In the genomic region with DNA sequence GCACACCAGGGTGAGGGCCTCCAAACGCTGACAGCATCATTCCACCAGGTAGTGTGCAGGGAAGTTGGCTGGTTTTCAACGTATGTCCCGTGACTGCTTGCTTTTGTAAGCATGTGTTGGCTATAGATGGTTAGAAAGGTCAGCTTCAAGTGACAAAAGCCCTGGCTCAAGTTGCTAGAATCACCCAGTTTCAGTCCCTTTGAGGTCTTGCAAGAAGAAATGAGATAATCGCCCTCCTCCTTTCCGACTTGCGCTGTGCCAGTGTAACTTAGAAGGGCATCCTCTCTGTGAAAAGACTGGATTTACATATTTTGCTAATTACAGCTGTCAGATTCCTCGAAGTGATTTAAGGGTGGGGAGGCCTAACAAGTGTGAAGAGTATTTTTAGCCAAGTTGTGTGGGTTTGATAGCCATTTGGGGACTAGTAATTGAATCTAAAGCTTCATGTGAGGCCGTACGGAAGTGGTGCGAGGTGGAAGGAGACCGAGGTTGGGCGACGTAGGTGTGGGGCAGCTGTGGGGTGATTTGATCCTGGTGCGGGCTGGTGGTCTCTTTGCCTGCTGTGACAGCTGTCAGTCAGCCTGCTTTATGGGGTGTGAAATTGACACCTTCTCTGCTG, we compare ENCODE assay signal across 18 cellular contexts.
A peak's percentile ranks its signal among the peaks of the same experiment; 100 is the strongest.
DNase-seq lines count a peak whose midpoint lies in the region; ATAC-seq and TF ChIP-seq lines count a peak whose summit lies in the region.
"Had no signal": no experiment of that assay in that cellular context is flagged by ENCODE, and none has a peak within 500 bp of the region (broad histone marks: within the 10 kb centered on the region; RNA-seq: fewer than 3 reads in every experiment).

No MANE protein-coding gene starts in this region.

- H3K9me3 ChIP-seq in tibial nerve (peaks cover 0 to 4% (median 0%) of the 10 kb centered on the region in 4 donors), SJCRH30 (replicated peaks) (peaks cover 5% of the 10 kb centered on the region; the same call in 1 of the 2 replicates)

- peaks cover 44% of the 10 kb centered on the region for H3K4me1 Mint-ChIP-seq in activated naive CD8-positive, alpha-beta T cell treated with anti-CD3 and anti-CD28 coated beads, Interleukin-2, amount 10 ng/mL, durations not matched to agents 7 days and 5 days
- H3K4me1 Mint-ChIP-seq in activated naive CD8-positive, alpha-beta T cell treated with anti-CD3 and anti-CD28 coated beads, Interleukin-2, amount 50 U/mL, for 24 hours: peaks cover 49% of the 10 kb centered on the region
- H3K4me1 Mint-ChIP-seq in activated B cell treated with CpG ODN at 0.5 μM for 24 hours: peaks cover 76% of the 10 kb centered on the region
- peaks cover 83% of the 10 kb centered on the region for H3K4me1 Mint-ChIP-seq in stimulated activated effector memory CD8-positive, alpha-beta T cell treated with anti-CD3 and anti-CD28 coated beads, Interleukin-12 subunit alpha, Interleukin-12 subunit beta, amount 100 ng/mL, for 72 hours

- WGBS in tibial nerve, 2 donors: 66 to 80% methylated on average over 14 of the region's 14 CpGs

- intact Hi-C loops in activated B cell treated with CpG ODN at 0.5 μM for 24 hours (cut with micrococcal nuclease): loop anchor here (2.0 kb wide), 2 partner anchors 15 to 17 kb away; no protein-coding TSS in a partner anchor

- H3K27ac Mint-ChIP-seq in activated naive CD8-positive, alpha-beta T cell treated with anti-CD3 and anti-CD28 coated beads, Interleukin-2, amount 10 ng/mL, durations not matched to agents 7 days and 5 days: peak overlapping the region; percentile 46
- no peak overlapping the region for H3K27ac Mint-ChIP-seq in activated naive CD8-positive, alpha-beta T cell treated with anti-CD3 and anti-CD28 coated beads, Interleukin-2, amount 50 U/mL, for 24 hours
- H3K27ac Mint-ChIP-seq in activated B cell treated with CpG ODN at 0.5 μM for 24 hours: peak overlapping the region; percentile 36
- H3K27ac Mint-ChIP-seq in stimulated activated effector memory CD8-positive, alpha-beta T cell treated with anti-CD3 and anti-CD28 coated beads, Interleukin-12 subunit alpha, Interleukin-12 subunit beta, amount 100 ng/mL, for 72 hours: peak overlapping the region; percentile 20
- H3K27ac Mint-ChIP-seq: activated CD8-positive, alpha-beta memory T cell treated with anti-CD3 and anti-CD28 coated beads, Interleukin-2, amount 10 ng/mL, durations not matched to agents 7 days and 5 days had no signal

- H3K36me3 ChIP-seq in tibial nerve: no peaks in the 10 kb centered on the region
- H3K36me3 ChIP-seq in SJCRH30: no peaks in the 10 kb centered on the region

- no peak for DNase-seq in activated naive CD8-positive, alpha-beta T cell treated with anti-CD3 and anti-CD28 coated beads, Interleukin-2, amount 10 ng/mL, durations not matched to agents 7 days and 5 days
- DNase-seq in activated naive CD8-positive, alpha-beta T cell treated with anti-CD3 and anti-CD28 coated beads, Interleukin-2, amount 50 U/mL, for 24 hours: no peak
- DNase-seq in activated B cell treated with CpG ODN at 0.5 μM for 24 hours: no peak
- DNase-seq in stimulated activated effector memory CD8-positive, alpha-beta T cell treated with anti-CD3 and anti-CD28 coated beads, Interleukin-12 subunit alpha, Interleukin-12 subunit beta, amount 100 ng/mL, for 72 hours (ENCODE audit: low spot score in 2 of 2): no peak
- no peak for DNase-seq in tibial nerve (ENCODE audit: low spot score in 2 of 2)
- DNase-seq in SK-N-DZ (ENCODE audit: low spot score): no peak
- no peak for DNase-seq in SJCRH30
- DNase-seq: activated CD4-positive, CD25-positive, alpha-beta regulatory T cell; activated CD8-positive, alpha-beta memory T cell treated with anti-CD3 and anti-CD28 coated beads, Interleukin-2, amount 10 ng/mL, durations not matched to agents 7 days and 5 days; activated naive CD4-positive, alpha-beta T cell; HCEC 1CT; hippocampal formation; left colon; NCI-H1694; NCI-H69; T-helper 1 cell had no signal

- no peak for TF ChIP-seq EP300 in tibial nerve (IDR thresholded peaks at IDR 0.05)

- CTCF ChIA-PET in activated B cell treated with CpG ODN at 0.5 μM for 24 hours (lab: Charles Lee): interaction anchor here (0.7 to 1.4 kb wide), 2 partner anchors 18 to 170 kb away, joined by 3 read pairs; no protein-coding TSS in a partner anchor

- no peak for TF ChIP-seq POLR2A in tibial nerve (IDR thresholded peaks at IDR 0.05)

- H3K4me3 ChIP-seq in tibial nerve: no peak overlapping the region
- H3K4me3 ChIP-seq in SJCRH30: no peak overlapping the region

- TF ChIP-seq CTCF in activated B cell treated with CpG ODN at 0.5 μM for 24 hours (IDR thresholded peaks at IDR 0.05): no peak
- no peak for TF ChIP-seq CTCF in tibial nerve (IDR thresholded peaks at IDR 0.05)

- POLR2A ChIA-PET in activated naive CD8-positive, alpha-beta T cell treated with anti-CD3 and anti-CD28 coated beads, Interleukin-2, amount 10 ng/mL, durations not matched to agents 7 days and 5 days (lab: Charles Lee): no interaction called here
- POLR2A ChIA-PET in activated B cell treated with CpG ODN at 0.5 μM for 24 hours (lab: Charles Lee): interaction anchor here (0.9 kb wide), 1 partner anchor 93 kb away, joined by 4 read pairs; no protein-coding TSS in a partner anchor

- H3K9me3 Mint-ChIP-seq in activated naive CD8-positive, alpha-beta T cell treated with anti-CD3 and anti-CD28 coated beads, Interleukin-2, amount 10 ng/mL, durations not matched to agents 7 days and 5 days: peaks cover 15% of the 10 kb centered on the region
- peaks cover 12% of the 10 kb centered on the region for H3K9me3 Mint-ChIP-seq in activated naive CD8-positive, alpha-beta T cell treated with anti-CD3 and anti-CD28 coated beads, Interleukin-2, amount 50 U/mL, for 24 hours
- H3K9me3 Mint-ChIP-seq in activated B cell treated with CpG ODN at 0.5 μM for 24 hours: peaks cover 5% of the 10 kb centered on the region
- H3K9me3 Mint-ChIP-seq in stimulated activated effector memory CD8-positive, alpha-beta T cell treated with anti-CD3 and anti-CD28 coated beads, Interleukin-12 subunit alpha, Interleukin-12 subunit beta, amount 100 ng/mL, for 72 hours: no peaks in the 10 kb centered on the region

- H3K4me3 Mint-ChIP-seq in activated naive CD8-positive, alpha-beta T cell treated with anti-CD3 and anti-CD28 coated beads, Interleukin-2, amount 10 ng/mL, durations not matched to agents 7 days and 5 days: no peak overlapping the region
- no peak overlapping the region for H3K4me3 Mint-ChIP-seq in activated naive CD8-positive, alpha-beta T cell treated with anti-CD3 and anti-CD28 coated beads, Interleukin-2, amount 50 U/mL, for 24 hours
- no peak overlapping the region for H3K4me3 Mint-ChIP-seq in activated B cell treated with CpG ODN at 0.5 μM for 24 hours
- H3K4me3 Mint-ChIP-seq in stimulated activated effector memory CD8-positive, alpha-beta T cell treated with anti-CD3 and anti-CD28 coated beads, Interleukin-12 subunit alpha, Interleukin-12 subunit beta, amount 100 ng/mL, for 72 hours: no peak overlapping the region
- H3K4me3 Mint-ChIP-seq: activated CD8-positive, alpha-beta memory T cell treated with anti-CD3 and anti-CD28 coated beads, Interleukin-2, amount 10 ng/mL, durations not matched to agents 7 days and 5 days; brain had no signal

- ATAC-seq in activated naive CD8-positive, alpha-beta T cell treated with anti-CD3 and anti-CD28 coated beads, Interleukin-2, amount 10 ng/mL, durations not matched to agents 7 days and 5 days (ENCODE audit: low read depth): no peak
- no peak for ATAC-seq in activated naive CD8-positive, alpha-beta T cell treated with anti-CD3 and anti-CD28 coated beads, Interleukin-2, amount 50 U/mL, for 24 hours
- peak; percentile 47 for ATAC-seq in GM21529 (IDR thresholded peaks at IDR 0.05; ENCODE audit: unreplicated experiment)
- ATAC-seq in activated B cell treated with CpG ODN at 0.5 μM for 24 hours (ENCODE audit: low read depth): peak; percentile 45
- ATAC-seq in stimulated activated effector memory CD8-positive, alpha-beta T cell treated with anti-CD3 and anti-CD28 coated beads, Interleukin-12 subunit alpha, Interleukin-12 subunit beta, amount 100 ng/mL, for 72 hours: no peak
- ATAC-seq: activated CD8-positive, alpha-beta memory T cell treated with anti-CD3 and anti-CD28 coated beads, Interleukin-2, amount 10 ng/mL, durations not matched to agents 7 days and 5 days; left colon had no signal

- H3K27me3 Mint-ChIP-seq in activated naive CD8-positive, alpha-beta T cell treated with anti-CD3 and anti-CD28 coated beads, Interleukin-2, amount 10 ng/mL, durations not matched to agents 7 days and 5 days: no peaks in the 10 kb centered on the region
- no peaks in the 10 kb centered on the region for H3K27me3 Mint-ChIP-seq in activated naive CD8-positive, alpha-beta T cell treated with anti-CD3 and anti-CD28 coated beads, Interleukin-2, amount 50 U/mL, for 24 hours
- no peaks in the 10 kb centered on the region for H3K27me3 Mint-ChIP-seq in activated B cell treated with CpG ODN at 0.5 μM for 24 hours
- H3K27me3 Mint-ChIP-seq: activated CD8-positive, alpha-beta memory T cell treated with anti-CD3 and anti-CD28 coated beads, Interleukin-2, amount 10 ng/mL, durations not matched to agents 7 days and 5 days; brain had no signal

- peaks cover 0 to 3% (median 0%) of the 10 kb centered on the region in 4 donors for H3K4me1 ChIP-seq in tibial nerve
- no peaks in the 10 kb centered on the region for H3K4me1 ChIP-seq in SJCRH30

- H3K27me3 ChIP-seq in tibial nerve (no peaks in the 10 kb centered on the region), SJCRH30 (no peaks in the 10 kb centered on the region)

- H3K36me3 Mint-ChIP-seq in activated naive CD8-positive, alpha-beta T cell treated with anti-CD3 and anti-CD28 coated beads, Interleukin-2, amount 10 ng/mL, durations not matched to agents 7 days and 5 days: peaks cover 63% of the 10 kb centered on the region
- H3K36me3 Mint-ChIP-seq in activated naive CD8-positive, alpha-beta T cell treated with anti-CD3 and anti-CD28 coated beads, Interleukin-2, amount 50 U/mL, for 24 hours (ENCODE audit: low read depth): peaks cover 16% of the 10 kb centered on the region
- no peaks in the 10 kb centered on the region for H3K36me3 Mint-ChIP-seq in activated B cell treated with CpG ODN at 0.5 μM for 24 hours (ENCODE audit: low read depth)
- H3K36me3 Mint-ChIP-seq in stimulated activated effector memory CD8-positive, alpha-beta T cell treated with anti-CD3 and anti-CD28 coated beads, Interleukin-12 subunit alpha, Interleukin-12 subunit beta, amount 100 ng/mL, for 72 hours: peaks cover 17% of the 10 kb centered on the region

- no peak overlapping the region for H3K27ac ChIP-seq in tibial nerve
- no peak overlapping the region for H3K27ac ChIP-seq in SJCRH30

Comparison
In these comparisons a context has a peak if more than half of its experiments do, and no peak if none do; other contexts are left out.
1. ATAC-seq: peak in GM21529 (single experiment) and activated B cell treated with CpG ODN at 0.5 μM for 24 hours (single experiment); none in activated naive CD8-positive, alpha-beta T cell treated with anti-CD3 and anti-CD28 coated beads, Interleukin-2, amount 10 ng/mL, durations not matched to agents 7 days and 5 days (single experiment), activated naive CD8-positive, alpha-beta T cell treated with anti-CD3 and anti-CD28 coated beads, Interleukin-2, amount 50 U/mL, for 24 hours (single experiment) and stimulated activated effector memory CD8-positive, alpha-beta T cell treated with anti-CD3 and anti-CD28 coated beads, Interleukin-12 subunit alpha, Interleukin-12 subunit beta, amount 100 ng/mL, for 72 hours (single experiment).